In the genomic region with DNA sequence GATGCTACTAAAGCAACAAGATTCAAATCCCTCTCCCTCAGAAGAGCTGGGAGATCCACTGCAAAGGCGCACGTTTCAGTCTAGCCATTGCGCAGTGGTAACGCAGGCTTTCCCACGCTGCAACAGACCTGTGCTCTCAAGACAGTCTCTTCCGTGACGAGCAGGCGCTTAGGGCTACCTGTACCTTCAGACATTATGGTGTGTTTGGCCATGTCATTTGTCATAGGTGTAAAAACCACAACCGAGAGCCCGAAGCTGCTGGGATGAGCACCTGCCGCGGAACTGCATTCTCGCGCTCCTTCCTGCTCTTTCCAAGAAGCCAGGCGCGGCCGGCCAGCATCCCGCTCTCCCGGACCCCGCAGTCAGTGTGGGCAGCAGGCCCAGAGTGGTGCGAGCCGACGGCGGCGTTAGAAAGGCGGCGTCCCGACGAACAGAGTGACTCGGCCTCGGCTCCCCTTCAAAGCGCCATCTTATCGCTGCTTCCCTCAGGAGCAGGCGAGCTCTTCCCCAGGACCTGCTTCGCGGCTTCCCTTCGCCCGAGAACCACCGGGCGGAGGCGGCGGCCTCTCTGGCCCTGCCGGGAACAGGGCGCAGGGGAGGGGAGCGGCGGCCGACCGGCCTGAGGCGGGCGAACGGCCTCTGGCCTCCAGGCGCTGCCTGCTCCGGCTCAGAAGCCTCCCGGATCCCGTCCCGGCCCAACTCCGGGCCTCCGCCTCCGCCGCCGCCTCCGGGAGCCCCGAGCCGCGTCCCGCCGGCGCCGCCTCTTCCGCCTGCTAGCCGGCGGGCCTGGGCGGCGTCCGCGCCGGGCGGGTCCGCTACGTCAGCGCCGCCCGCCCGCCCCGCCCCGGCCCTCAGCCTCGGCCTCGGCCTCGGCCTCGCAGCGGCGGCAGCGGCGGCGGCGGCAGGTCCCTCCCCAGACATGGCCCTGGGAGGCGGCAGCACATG, we compare ENCODE assay signal across 1 cellular context.
TF ChIP-seq lines count a peak whose summit lies in the region.

Gene FAM120A, plus strand, starts transcription at position 869 of the 945 bp plus-strand sequence. CDS start 231 bp downstream, outside the sequence.

TF ChIP-seq in HepG2, 621 proteins besides CTCF, POLR2A, EP300 and RAD21 (continued from another document and continues in another):
- TF ChIP-seq ARID5B (CRISPR knock-in tag; IDR thresholded peaks at IDR 0.05) (peak; percentile 13; the same call in 1 of the 2 replicates), ZSCAN25 (CRISPR knock-in tag; IDR thresholded peaks at IDR 0.05) (peak; percentile 45), CCDC6 (CRISPR knock-in tag; IDR thresholded peaks at IDR 0.05) (peak; percentile 75; the same call in 1 of the 2 replicates), MXD1 (CRISPR knock-in tag; IDR thresholded peaks at IDR 0.05) (peak; percentile 40), ZBTB1 (CRISPR knock-in tag; IDR thresholded peaks at IDR 0.05; ENCODE audit: borderline replicate concordance) (no peak), RNF2 (conservative IDR thresholded peaks at IDR 0.05; ENCODE audit: low read depth) (no peak; the same call in 1 of the 2 replicates), ZBTB25 (CRISPR knock-in tag; IDR thresholded peaks at IDR 0.05) (peak; percentile 29; the same call in 1 of the 2 replicates), SP5 (CRISPR knock-in tag; IDR thresholded peaks at IDR 0.05; ENCODE audit: borderline replicate concordance, low read depth) (0 out of 2 replicates have a peak, but pooled peaks have one; percentile 5), ZNF282 (IDR thresholded peaks at IDR 0.05; ENCODE audit: partially characterized antibody) (no peak), ZNF230 (CRISPR knock-in tag; IDR thresholded peaks at IDR 0.05) (no peak; the same call in 1 of the 2 replicates), FOXP1 (IDR thresholded peaks at IDR 0.05) (no peak), FOXP1 (CRISPR knock-in tag; IDR thresholded peaks at IDR 0.05) (no peak), ZSCAN29 (CRISPR knock-in tag; conservative IDR thresholded peaks at IDR 0.05) (no peak), KDM2A (CRISPR knock-in tag; IDR thresholded peaks at IDR 0.05; ENCODE audit: borderline replicate concordance, low read depth) (peak; percentile 55; the same call in 1 of the 2 replicates), ZNF432 (CRISPR knock-in tag; IDR thresholded peaks at IDR 0.05; ENCODE audit: borderline replicate concordance) (no peak), ZNF660 (CRISPR knock-in tag; IDR thresholded peaks at IDR 0.05; ENCODE audit: borderline replicate concordance, low read depth) (no peak), YEATS2 (CRISPR knock-in tag; IDR thresholded peaks at IDR 0.05; ENCODE audit: borderline replicate concordance) (no peak), TCF7L2 (IDR thresholded peaks at IDR 0.05; ENCODE audit: low read depth, low read length) (no peak), PAX8 (CRISPR knock-in tag; IDR thresholded peaks at IDR 0.05; ENCODE audit: borderline replicate concordance) (no peak), ZNF350 (CRISPR knock-in tag; IDR thresholded peaks at IDR 0.05; ENCODE audit: borderline replicate concordance, low read depth) (peak; percentile 37; the same call in 1 of the 2 replicates), E2F1 (CRISPR knock-in tag; IDR thresholded peaks at IDR 0.05) (no peak), ZNF335 (CRISPR knock-in tag; IDR thresholded peaks at IDR 0.05) (no peak), SMARCE1 (IDR thresholded peaks at IDR 0.05; ENCODE audit: borderline replicate concordance) (no peak), KMT2B (CRISPR knock-in tag; IDR thresholded peaks at IDR 0.05) (no peak), BRCA1 (CRISPR knock-in tag; IDR thresholded peaks at IDR 0.05) (0 out of 2 replicates have a peak, but pooled peaks have one; percentile 38), TOPORS (CRISPR knock-in tag; IDR thresholded peaks at IDR 0.05) (0 out of 2 replicates have a peak, but pooled peaks have one; percentile 41), BCLAF1 (IDR thresholded peaks at IDR 0.05) (no peak), ZNF597 (CRISPR knock-in tag; IDR thresholded peaks at IDR 0.05) (no peak), ATRX (CRISPR knock-in tag; IDR thresholded peaks at IDR 0.05; ENCODE audit: borderline replicate concordance) (no peak), EHMT2 (IDR thresholded peaks at IDR 0.05; ENCODE audit: borderline replicate concordance, low read depth, low read length) (no peak)
- TF ChIP-seq, protein P1, sequence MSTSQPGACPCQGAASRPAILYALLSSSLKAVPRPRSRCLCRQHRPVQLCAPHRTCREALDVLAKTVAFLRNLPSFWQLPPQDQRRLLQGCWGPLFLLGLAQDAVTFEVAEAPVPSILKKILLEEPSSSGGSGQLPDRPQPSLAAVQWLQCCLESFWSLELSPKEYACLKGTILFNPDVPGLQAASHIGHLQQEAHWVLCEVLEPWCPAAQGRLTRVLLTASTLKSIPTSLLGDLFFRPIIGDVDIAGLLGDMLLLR (CRISPR knock-in tag; IDR thresholded peaks at IDR 0.05), result no peak; the same call in 1 of the 2 replicates
- TF ChIP-seq, protein P2, sequence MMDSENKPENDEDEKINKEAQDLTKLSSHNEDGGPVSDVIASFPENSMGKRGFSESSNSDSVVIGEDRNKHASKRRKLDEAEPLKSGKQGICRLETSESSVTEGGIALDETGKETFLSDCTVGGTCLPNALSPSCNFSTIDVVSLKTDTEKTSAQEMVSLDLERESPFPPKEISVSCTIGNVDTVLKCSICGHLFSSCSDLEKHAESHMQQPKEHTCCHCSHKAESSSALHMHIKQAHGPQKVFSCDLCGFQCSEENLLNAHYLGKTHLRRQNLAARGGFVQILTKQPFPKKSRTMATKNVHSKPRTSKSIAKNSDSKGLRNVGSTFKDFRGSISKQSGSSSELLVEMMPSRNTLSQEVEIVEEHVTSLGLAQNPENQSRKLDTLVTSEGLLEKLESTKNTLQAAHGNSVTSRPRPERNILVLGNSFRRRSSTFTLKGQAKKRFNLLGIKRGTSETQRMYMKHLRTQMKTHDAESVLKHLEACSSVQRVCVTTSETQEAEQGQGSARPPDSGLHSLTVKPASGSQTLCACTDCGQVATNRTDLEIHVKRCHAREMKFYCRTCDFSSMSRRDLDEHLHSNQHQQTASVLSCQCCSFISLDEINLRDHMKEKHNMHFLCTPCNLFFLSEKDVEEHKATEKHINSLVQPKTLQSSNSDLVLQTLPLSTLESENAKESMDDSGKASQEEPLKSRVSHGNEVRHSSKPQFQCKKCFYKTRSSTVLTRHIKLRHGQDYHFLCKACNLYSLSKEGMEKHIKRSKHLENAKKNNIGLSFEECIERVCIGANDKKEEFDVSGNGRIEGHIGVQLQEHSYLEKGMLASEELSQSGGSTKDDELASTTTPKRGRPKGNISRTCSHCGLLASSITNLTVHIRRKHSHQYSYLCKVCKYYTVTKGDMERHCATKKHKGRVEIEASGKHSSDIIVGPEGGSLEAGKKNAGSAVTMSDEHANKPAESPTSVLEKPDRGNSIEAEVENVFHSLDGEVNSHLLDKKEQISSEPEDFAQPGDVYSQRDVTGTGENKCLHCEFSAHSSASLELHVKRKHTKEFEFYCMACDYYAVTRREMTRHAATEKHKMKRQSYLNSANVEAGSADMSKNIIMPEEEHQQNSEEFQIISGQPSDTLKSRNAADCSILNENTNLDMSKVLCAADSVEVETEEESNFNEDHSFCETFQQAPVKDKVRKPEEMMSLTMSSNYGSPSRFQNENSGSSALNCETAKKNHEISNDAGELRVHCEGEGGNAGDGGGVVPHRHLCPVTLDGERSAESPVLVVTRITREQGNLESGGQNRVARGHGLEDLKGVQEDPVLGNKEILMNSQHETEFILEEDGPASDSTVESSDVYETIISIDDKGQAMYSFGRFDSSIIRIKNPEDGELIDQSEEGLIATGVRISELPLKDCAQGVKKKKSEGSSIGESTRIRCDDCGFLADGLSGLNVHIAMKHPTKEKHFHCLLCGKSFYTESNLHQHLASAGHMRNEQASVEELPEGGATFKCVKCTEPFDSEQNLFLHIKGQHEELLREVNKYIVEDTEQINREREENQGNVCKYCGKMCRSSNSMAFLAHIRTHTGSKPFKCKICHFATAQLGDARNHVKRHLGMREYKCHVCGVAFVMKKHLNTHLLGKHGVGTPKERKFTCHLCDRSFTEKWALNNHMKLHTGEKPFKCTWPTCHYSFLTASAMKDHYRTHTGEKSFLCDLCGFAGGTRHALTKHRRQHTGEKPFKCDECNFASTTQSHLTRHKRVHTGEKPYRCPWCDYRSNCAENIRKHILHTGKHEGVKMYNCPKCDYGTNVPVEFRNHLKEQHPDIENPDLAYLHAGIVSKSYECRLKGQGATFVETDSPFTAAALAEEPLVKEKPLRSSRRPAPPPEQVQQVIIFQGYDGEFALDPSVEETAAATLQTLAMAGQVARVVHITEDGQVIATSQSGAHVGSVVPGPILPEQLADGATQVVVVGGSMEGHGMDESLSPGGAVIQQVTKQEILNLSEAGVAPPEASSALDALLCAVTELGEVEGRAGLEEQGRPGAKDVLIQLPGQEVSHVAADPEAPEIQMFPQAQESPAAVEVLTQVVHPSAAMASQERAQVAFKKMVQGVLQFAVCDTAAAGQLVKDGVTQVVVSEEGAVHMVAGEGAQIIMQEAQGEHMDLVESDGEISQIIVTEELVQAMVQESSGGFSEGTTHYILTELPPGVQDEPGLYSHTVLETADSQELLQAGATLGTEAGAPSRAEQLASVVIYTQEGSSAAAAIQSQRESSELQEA (CRISPR knock-in tag; IDR thresholded peaks at IDR 0.05; ENCODE audit: not compliant biosample characterization), result no peak
- TF ChIP-seq, protein P3, sequence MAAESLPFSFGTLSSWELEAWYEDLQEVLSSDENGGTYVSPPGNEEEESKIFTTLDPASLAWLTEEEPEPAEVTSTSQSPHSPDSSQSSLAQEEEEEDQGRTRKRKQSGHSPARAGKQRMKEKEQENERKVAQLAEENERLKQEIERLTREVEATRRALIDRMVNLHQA (CRISPR knock-in tag; IDR thresholded peaks at IDR 0.05), result no peak
